Comparison of ENCODE assay signal across 8 cellular contexts in genomic region chr19:39030854-39031367, GRCh38. TPM values are rescaled to one million over a fixed set of nuclear protein-coding genes. Genes with fewer than 3 reads are reported as not detected.
DNase-seq lines count a peak whose midpoint lies in the region; ATAC-seq and TF ChIP-seq lines count a peak whose summit lies in the region.

No MANE protein-coding gene starts in this region.

- H3K27me3 Mint-ChIP-seq in progenitor cell of endocrine pancreas = peaks cover 3% of the 10 kb centered on the region

- peaks cover 3% of the 10 kb centered on the region for H3K9me3 Mint-ChIP-seq in progenitor cell of endocrine pancreas (ENCODE audit: low read depth)

- H3K36me3 Mint-ChIP-seq in progenitor cell of endocrine pancreas (ENCODE audit: insufficient read depth) = peaks cover 17% of the 10 kb centered on the region

- H3K4me3 Mint-ChIP-seq in progenitor cell of endocrine pancreas (ENCODE audit: low read depth) = peak overlapping the region; percentile 73

- H3K9me3 ChIP-seq in Panc1 (ENCODE audit: control insufficient read depth, insufficient read depth, low read depth, low read length) (no peaks in the 10 kb centered on the region), esophagus squamous epithelium (no peaks in the 10 kb centered on the region)

- 16 to 17% methylated on average over 10 to 11 of the region's 11 CpGs for WGBS in esophagus squamous epithelium, 2 donors

- in situ Hi-C loops in Panc1 (cut with HindIII; ENCODE audit: low pct_unique_long_range_greater_than_20kb, low sequenced_read_pairs) = no loop called here

- H3K4me1 Mint-ChIP-seq in progenitor cell of endocrine pancreas (ENCODE audit: low read depth) = peaks cover 2% of the 10 kb centered on the region

- TF ChIP-seq POLR2A in esophagus squamous epithelium (IDR thresholded peaks at IDR 0.05) = no peak

- H3K27me3 ChIP-seq in GM06990 (replicated peaks; ENCODE audit: control insufficient read depth, insufficient read depth, low read length) = no peaks in the 10 kb centered on the region
- no peaks in the 10 kb centered on the region for H3K27me3 ChIP-seq in Panc1 (ENCODE audit: control insufficient read depth, insufficient read depth, low read length)
- peaks cover 0 to 20% (median 0%) of the 10 kb centered on the region in 4 donors for H3K27me3 ChIP-seq in esophagus squamous epithelium

- intact Hi-C loops in Panc1 (cut with micrococcal nuclease; ENCODE audit: unreplicated experiment) = loop anchor here (1.0 to 5.0 kb wide), 2 partner anchors 55 to 396 kb away; no protein-coding TSS in a partner anchor
- intact Hi-C loops in esophagus squamous epithelium (cut with DNase I) = no loop called here

- POLR2A ChIA-PET in Panc1 (lab: Charles Lee) = interaction anchor here (0.5 to 1.0 kb wide), 5 partner anchors 10 to 190 kb away, joined by 3 to 11 read pairs (median 4); no protein-coding TSS in a partner anchor

- H3K27ac Mint-ChIP-seq in progenitor cell of endocrine pancreas = peak overlapping the region; percentile 89

- ATAC-seq in Panc1 (peak; percentile 0), HG02870 (IDR thresholded peaks at IDR 0.05; ENCODE audit: unreplicated experiment) (no peak)

- CTCF ChIA-PET in Panc1 (lab: Charles Lee) = interaction anchor here (0.6 to 2.5 kb wide), 5 partner anchors 21 to 57 kb away, joined by 3 to 20 read pairs (median 4); partner anchors contain the start of gene FBXO17

- H3K36me3 ChIP-seq in GM06990 (ENCODE audit: control insufficient read depth, insufficient read depth, low read length) (no peaks in the 10 kb centered on the region), Panc1 (ENCODE audit: control insufficient read depth, insufficient read depth, low read length) (peaks cover 10% of the 10 kb centered on the region), esophagus squamous epithelium (peaks cover 0 to 29% (median 0%) of the 10 kb centered on the region in 3 donors)

- H3K27ac ChIP-seq in Panc1 (ENCODE audit: low read length) (peak overlapping the region; percentile 91), esophagus squamous epithelium (peak overlapping the region; percentile 84 to 97 (median 94))

- H3K4me3 ChIP-seq in GM06990 (replicated peaks; ENCODE audit: low read depth, low read length) = peak overlapping the region; percentile 57
- H3K4me3 ChIP-seq in Panc1 (ENCODE audit: low read depth in 2 of 2, low read length in 2 of 2) = peak overlapping the region; percentile 46 to 72
- peak overlapping the region; percentile 60 to 82 (median 74) for H3K4me3 ChIP-seq in esophagus squamous epithelium

- DNase-seq in GM06990 (ENCODE audit: extremely low read depth, insufficient read length) (no peak), Panc1 (ENCODE audit: low read depth, low spot score) (no peak), esophagus squamous epithelium (lab: John Stamatoyannopoulos, UW) (no peak), progenitor cell of endocrine pancreas (ENCODE audit: low spot score, unreplicated experiment) (no peak), SKM-1 treated with dmso at 0.1 percent for 144 hours (lab: John Stamatoyannopoulos, UW; ENCODE audit: unreplicated experiment) (no peak), mesenteric fat pad (ENCODE audit: low spot score) (no peak), NCI-H2107 (lab: John Stamatoyannopoulos, UW) (no peak)

- peaks cover 24% of the 10 kb centered on the region for H3K4me1 ChIP-seq in Panc1 (ENCODE audit: control insufficient read depth, insufficient read depth, low read length)
- peaks cover 18 to 41% (median 19%) of the 10 kb centered on the region in 3 donors for H3K4me1 ChIP-seq in esophagus squamous epithelium

- no peak for TF ChIP-seq CTCF in GM06990 (IDR thresholded peaks at IDR 0.05; ENCODE audit: insufficient read depth, low read length, poor library complexity, severe bottlenecking)
- TF ChIP-seq CTCF in Panc1 (IDR thresholded peaks at IDR 0.05) = no peak
- no peak for TF ChIP-seq CTCF in esophagus squamous epithelium (IDR thresholded peaks at IDR 0.05)
- TF ChIP-seq CTCF in progenitor cell of endocrine pancreas (IDR thresholded peaks at IDR 0.05; ENCODE audit: unreplicated experiment) = no peak

- no TSS peak for BruUV-seq in Panc1 (replicated peaks; lab: Mats Ljungman, UMichigan)

RNA-seq across cellular contexts. Expression of gene FBXO27, which starts 1.4 kb away (rescaled TPM):
- total RNA-seq in Panc1 (2021; ENCODE audit: unreplicated experiment) = 443 TPM
- 429 TPM for polyA plus RNA-seq in Panc1 (2012; ENCODE audit: insufficient read length)
- total RNA-seq in esophagus squamous epithelium = 10 to 100 TPM in 2 of 4 donors, 1 to 10 TPM in 2; 5.7 to 14.0 (median 8.3) TPM
- total RNA-seq in progenitor cell of endocrine pancreas = 10.3 and 14.6 TPM in 2 replicates
- 21.7 TPM for total RNA-seq in mesenteric fat pad

RNA-seq across cellular contexts. Expression of gene ACP7, which starts 53.3 kb away (rescaled TPM):
- total RNA-seq in Panc1 (2021; ENCODE audit: unreplicated experiment) = 10.3 TPM
- 8.1 TPM for polyA plus RNA-seq in Panc1 (2012; ENCODE audit: insufficient read length)
- total RNA-seq in esophagus squamous epithelium = under 1 TPM in 3 of 4 donors, not detected in 1; 0.19 to 0.57 (median 0.40) TPM
- total RNA-seq in progenitor cell of endocrine pancreas = not detected in 2 replicates
- not detected for total RNA-seq in mesenteric fat pad

RNA-seq across cellular contexts. Expression of gene FBXO17, which starts 55.4 kb away (rescaled TPM):
- total RNA-seq in Panc1 (2021; ENCODE audit: unreplicated experiment) (411 TPM), esophagus squamous epithelium (10 to 100 TPM in 1 of 4 donors, 1 to 10 TPM in 3; 3.9 to 18.3 (median 8.8) TPM), progenitor cell of endocrine pancreas (24.1 and 27.1 TPM in 2 replicates), mesenteric fat pad (28.4 TPM)
- 421 TPM for polyA plus RNA-seq in Panc1 (2012; ENCODE audit: insufficient read length)

Comparison
In these comparisons a context has a peak if more than half of its experiments do, and no peak if none do; other contexts are left out.
1. RNA of gene FBXO27, which starts 1.4 kb away (total RNA-seq): 443 TPM in Panc1 (single experiment); 21.7 TPM in mesenteric fat pad (single experiment), 5.7 to 14.0 TPM in esophagus squamous epithelium and 10.3 to 14.6 TPM in progenitor cell of endocrine pancreas; every median in the first group is over 10 times any median in the second.
2. RNA of gene FBXO17, which starts 55.4 kb away (total RNA-seq): 411 TPM in Panc1 (single experiment); 28.4 TPM in mesenteric fat pad (single experiment), 24.1 to 27.1 TPM in progenitor cell of endocrine pancreas and 3.9 to 18.3 TPM in esophagus squamous epithelium; every median in the first group is over 10 times any median in the second.
3. Peak in every context shown above with its lines, with median percentiles within 50 percentile points of each other: H3K4me3 ChIP-seq.